In the genomic region with DNA sequence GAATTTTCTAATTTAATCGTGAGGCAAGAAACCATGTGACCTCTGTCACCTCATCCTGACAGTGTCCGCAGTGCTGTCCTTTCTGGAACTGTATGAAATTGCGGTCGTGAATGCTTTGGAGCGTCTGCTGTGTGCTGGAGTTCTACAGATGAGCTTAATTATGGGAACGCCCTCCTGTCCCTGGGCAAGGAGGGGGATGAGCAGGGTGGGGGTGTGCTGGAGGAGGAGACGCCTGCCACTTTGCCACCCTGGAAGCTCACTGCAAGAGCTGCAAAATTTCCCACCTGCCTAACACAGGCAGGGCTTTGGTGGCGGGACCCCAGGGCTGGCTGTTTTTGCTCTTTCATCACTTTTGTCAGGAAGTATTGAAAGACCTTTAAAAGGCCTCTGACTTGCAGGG, we compare ENCODE assay signal across 10 cellular contexts. TPM values are rescaled to one million over a fixed set of nuclear protein-coding genes. Genes with fewer than 3 reads are reported as not detected.
DNase-seq lines count a peak whose midpoint lies in the region; ATAC-seq and TF ChIP-seq lines count a peak whose summit lies in the region.
"Had no signal": no experiment of that assay in that cellular context is flagged by ENCODE, and none has a peak within 500 bp of the region (broad histone marks: within the 10 kb centered on the region; RNA-seq: fewer than 3 reads in every experiment).

No MANE protein-coding gene starts in this region.

- no peak overlapping the region for H3K18ac ChIP-seq in mesendoderm (ENCODE audit: low read length)

- no peaks in the 10 kb centered on the region for H3K36me3 ChIP-seq in mesendoderm (ENCODE audit: control insufficient read depth, insufficient read depth, low read length)
- H3K36me3 ChIP-seq: right atrium auricular region, SJSA1 had no signal

- H3K27me3 Mint-ChIP-seq in activated CD8-positive, alpha-beta T cell treated with anti-CD3 and anti-CD28 coated beads, Interleukin-2, amount 10 ng/mL, durations not matched to agents 7 days and 5 days (ENCODE audit: low read depth): no peaks in the 10 kb centered on the region

- POLR2A ChIA-PET in activated CD8-positive, alpha-beta T cell treated with anti-CD3 and anti-CD28 coated beads, Interleukin-2, amount 10 ng/mL, durations not matched to agents 7 days and 5 days (lab: Charles Lee): interaction anchor here (0.6 to 2.7 kb wide), 8 partner anchors 9 to 592 kb away, joined by 3 to 16 read pairs (median 3); no protein-coding TSS in a partner anchor

- H3K27ac ChIP-seq in C4-2B (peak overlapping the region; percentile 4; the same call in 1 of the 2 replicates), mesendoderm (ENCODE audit: low read depth, low read length) (peak overlapping the region; percentile 49)
- H3K27ac ChIP-seq: SJSA1 had no signal

- H3K4me3 ChIP-seq in mesendoderm (ENCODE audit: low read length): no peak overlapping the region
- H3K4me3 ChIP-seq: right atrium auricular region, SJSA1 had no signal

- peaks cover 7% of the 10 kb centered on the region for H3K79me1 ChIP-seq in mesendoderm (ENCODE audit: low read length)

- peak overlapping the region; percentile 77 for H4K8ac ChIP-seq in mesendoderm (ENCODE audit: low read depth, low read length)

- no peak overlapping the region for H2AK5ac ChIP-seq in mesendoderm (ENCODE audit: low read length)

- peaks cover 4% of the 10 kb centered on the region for H3K79me2 ChIP-seq in mesendoderm (ENCODE audit: control insufficient read depth, insufficient read depth, low read length)

- no peak for ATAC-seq in activated CD8-positive, alpha-beta T cell treated with anti-CD3 and anti-CD28 coated beads, Interleukin-2, amount 10 ng/mL, durations not matched to agents 7 days and 5 days
- ATAC-seq in GM18505 (IDR thresholded peaks at IDR 0.05; ENCODE audit: unreplicated experiment) (no peak), GM21786 (IDR thresholded peaks at IDR 0.05; ENCODE audit: unreplicated experiment) (no peak)

- peak overlapping the region; percentile 93 for H3K27ac Mint-ChIP-seq in activated CD8-positive, alpha-beta T cell treated with anti-CD3 and anti-CD28 coated beads, Interleukin-2, amount 10 ng/mL, durations not matched to agents 7 days and 5 days

- no peak overlapping the region for H3K23ac ChIP-seq in mesendoderm (ENCODE audit: low read length)

- CTCF ChIA-PET in activated CD8-positive, alpha-beta T cell treated with anti-CD3 and anti-CD28 coated beads, Interleukin-2, amount 10 ng/mL, durations not matched to agents 7 days and 5 days (lab: Charles Lee): interaction anchor here (1.3 to 14.0 kb wide), 8 partner anchors 8 to 69 kb away, joined by 3 to 251 read pairs (median 12); no protein-coding TSS in a partner anchor

- no CpG with 5 or more reads among the region's 8 CpGs for WGBS in mesendoderm (ENCODE audit: extremely low coverage, insufficient coverage, low lambda C conversion rate)

- no peaks in the 10 kb centered on the region for H3K9me3 Mint-ChIP-seq in activated CD8-positive, alpha-beta T cell treated with anti-CD3 and anti-CD28 coated beads, Interleukin-2, amount 10 ng/mL, durations not matched to agents 7 days and 5 days (ENCODE audit: insufficient read depth)

- no peak overlapping the region for H3K4ac ChIP-seq in mesendoderm (ENCODE audit: low read depth, low read length)

- TF ChIP-seq CTCF in C4-2B (conservative IDR thresholded peaks at IDR 0.05): no peak

- peak overlapping the region; percentile 51 for H3K56ac ChIP-seq in mesendoderm (ENCODE audit: low read length)

- peaks cover 15% of the 10 kb centered on the region for H3K4me1 ChIP-seq in mesendoderm (ENCODE audit: control insufficient read depth, low read depth, low read length)

- H2BK15ac ChIP-seq in mesendoderm (replicated peaks; ENCODE audit: low read depth): no peak overlapping the region

- peak overlapping the region; percentile 17 for H3K9ac ChIP-seq in mesendoderm (ENCODE audit: low read length)

- H3K4me2 ChIP-seq in mesendoderm (ENCODE audit: low read length): no peak overlapping the region

- peaks cover 93% of the 10 kb centered on the region for H3K4me1 Mint-ChIP-seq in activated CD8-positive, alpha-beta T cell treated with anti-CD3 and anti-CD28 coated beads, Interleukin-2, amount 10 ng/mL, durations not matched to agents 7 days and 5 days (ENCODE audit: low read depth)

- no peaks in the 10 kb centered on the region for H3K27me3 ChIP-seq in mesendoderm (ENCODE audit: insufficient read depth, low read length, poor library complexity)
- H3K27me3 ChIP-seq: right atrium auricular region, SJSA1 had no signal

- peak; percentile 11 for DNase-seq in ELF-1 (ENCODE audit: low read depth, low spot score)
- no peak for DNase-seq in activated CD8-positive, alpha-beta T cell treated with anti-CD3 and anti-CD28 coated beads, Interleukin-2, amount 10 ng/mL, durations not matched to agents 7 days and 5 days
- no peak for DNase-seq in mesendoderm
- no peak for DNase-seq in islet precursor cell
- DNase-seq in NCI-H1092 (lab: John Stamatoyannopoulos, UW): no peak

- H2BK120ac ChIP-seq in mesendoderm (ENCODE audit: low read depth, low read length): no peak overlapping the region

- peak overlapping the region; percentile 17 for H2BK5ac ChIP-seq in mesendoderm (ENCODE audit: low read length)

- peak overlapping the region; percentile 73 for H3K4me3 Mint-ChIP-seq in activated CD8-positive, alpha-beta T cell treated with anti-CD3 and anti-CD28 coated beads, Interleukin-2, amount 10 ng/mL, durations not matched to agents 7 days and 5 days

- no peak overlapping the region for H4K5ac ChIP-seq in mesendoderm (ENCODE audit: low read length)

- no peak for TF ChIP-seq POLR2A in GM18505 (IDR thresholded peaks at IDR 0.05; ENCODE audit: borderline replicate concordance, extremely low read depth, insufficient read depth, insufficient read length)

- H3K36me3 Mint-ChIP-seq in activated CD8-positive, alpha-beta T cell treated with anti-CD3 and anti-CD28 coated beads, Interleukin-2, amount 10 ng/mL, durations not matched to agents 7 days and 5 days (ENCODE audit: low read depth): peaks cover 15% of the 10 kb centered on the region

RNA-seq across cellular contexts. Expression of a gene that starts 6.5 kb away (rescaled TPM):
- total RNA-seq in activated CD8-positive, alpha-beta T cell treated with anti-CD3 and anti-CD28 coated beads, Interleukin-2, amount 10 ng/mL, durations not matched to agents 7 days and 5 days: 10 to 100 TPM; 46.8 to 54.7 TPM
- 1.9 TPM for polyA plus RNA-seq in mesendoderm (2013, experiment 1 of 2)
- 1.8 TPM for polyA plus RNA-seq in mesendoderm (2013, experiment 2 of 2)
